In the genomic region with DNA sequence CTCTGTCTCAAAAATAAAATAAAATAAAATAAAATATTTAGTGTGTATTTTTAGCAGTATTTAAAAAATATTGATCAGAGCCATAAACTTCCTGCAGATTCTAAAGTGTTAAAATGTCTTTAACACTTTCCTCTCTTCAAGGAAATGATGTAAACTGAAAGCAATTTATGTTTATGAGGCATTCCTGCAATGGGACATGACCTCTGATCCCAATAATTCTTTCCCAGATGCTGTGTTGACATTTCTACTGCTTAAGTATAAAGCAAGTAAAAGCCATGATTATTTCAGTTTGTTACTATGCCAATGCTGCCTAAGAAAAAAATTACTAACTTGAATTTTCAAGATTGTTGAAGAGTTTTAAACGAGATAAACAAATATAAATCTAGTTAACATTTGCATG, we compare ENCODE assay signal across 13 cellular contexts. TPM values are rescaled to one million over a fixed set of nuclear protein-coding genes. Genes with fewer than 3 reads are reported as not detected.
DNase-seq lines count a peak whose midpoint lies in the region; ATAC-seq and TF ChIP-seq lines count a peak whose summit lies in the region.
"Had no signal": no experiment of that assay in that cellular context is flagged by ENCODE, and none has a peak within 500 bp of the region (broad histone marks: within the 10 kb centered on the region; RNA-seq: fewer than 3 reads in every experiment).

No MANE protein-coding gene starts in this region.

- peaks cover 0 to 4% of the 10 kb centered on the region in 2 experiments; a peak in 1 of 4 replicates for H3K4me1 ChIP-seq in SK-N-SH (ENCODE audit: control insufficient read depth in 1 of 2, insufficient read depth in 2 of 2, low read depth in 1 of 2, low read length in 1 of 2)
- peaks cover 35% of the 10 kb centered on the region for H3K4me1 ChIP-seq in vagina

- POLR2A ChIA-PET in SK-N-SH (lab: Yijun Ruan, JAX): no interaction called here

- H3K27me3 ChIP-seq in SK-N-SH (ENCODE audit: insufficient read depth) (no peaks in the 10 kb centered on the region), vagina (no peaks in the 10 kb centered on the region)

- CTCF ChIA-PET in SK-N-SH (lab: Yijun Ruan, JAX): no interaction called here

- no peak overlapping the region for H2AFZ ChIP-seq in SK-N-SH (ENCODE audit: low read depth)

- no peaks in the 10 kb centered on the region for H3K27me3 Mint-ChIP-seq in stimulated activated naive CD8-positive, alpha-beta T cell treated with anti-CD3 and anti-CD28 coated beads, Interleukin-15, amount 100 ng/mL, for 72 hours
- H3K27me3 Mint-ChIP-seq: activated B cell treated with CpG ODN at 0.5 μM for 24 hours, memory B cell had no signal

- 0 out of 4 replicates have a peak, but pooled peaks of 1 of the 2 experiments have one; percentile 14 for TF ChIP-seq EP300 in SK-N-SH (IDR thresholded peaks at IDR 0.05; ENCODE audit: borderline replicate concordance in 1 of 2, low read depth in 1 of 2, low read length in 1 of 2)

- intact Hi-C loops in vagina (cut with DNase I): no loop called here

- TF ChIP-seq CTCF in SK-N-SH (IDR thresholded peaks at IDR 0.05): no peak
- no peak for TF ChIP-seq CTCF in fibroblast of villous mesenchyme (IDR thresholded peaks at IDR 0.05; ENCODE audit: insufficient read depth, low read depth, low read length)
- no peak for TF ChIP-seq CTCF in vagina (IDR thresholded peaks at IDR 0.05)

- TF ChIP-seq POLR2A in vagina (IDR thresholded peaks at IDR 0.05): no peak

- H3K27ac ChIP-seq in SK-N-SH (ENCODE audit: low read depth in 2 of 2, low read length in 1 of 2) (no peak overlapping the region), vagina (peak overlapping the region; percentile 0)

- no peaks in the 10 kb centered on the region for H4K20me1 ChIP-seq in SK-N-SH (ENCODE audit: insufficient read depth)

- no peak overlapping the region for H3K4me3 Mint-ChIP-seq in stimulated activated naive CD8-positive, alpha-beta T cell treated with anti-CD3 and anti-CD28 coated beads, Interleukin-15, amount 100 ng/mL, for 72 hours

- H3K9me3 Mint-ChIP-seq in stimulated activated naive CD8-positive, alpha-beta T cell treated with anti-CD3 and anti-CD28 coated beads, Interleukin-15, amount 100 ng/mL, for 72 hours: no peaks in the 10 kb centered on the region
- H3K9me3 Mint-ChIP-seq: activated B cell treated with CpG ODN at 0.5 μM for 24 hours, memory B cell had no signal

- H3K4me3 ChIP-seq in SK-N-SH (ENCODE audit: low read depth in 2 of 2, low read length in 1 of 2): no peak overlapping the region
- no peak overlapping the region for H3K4me3 ChIP-seq in fibroblast of villous mesenchyme (ENCODE audit: low read depth, low read length)
- H3K4me3 ChIP-seq in vagina: no peak overlapping the region
- H3K4me3 ChIP-seq: skin epidermis had no signal

- no peak overlapping the region for H3K27ac Mint-ChIP-seq in stimulated activated naive CD8-positive, alpha-beta T cell treated with anti-CD3 and anti-CD28 coated beads, Interleukin-15, amount 100 ng/mL, for 72 hours

- H3K9ac ChIP-seq in SK-N-SH: no peak overlapping the region

- H3K4me1 Mint-ChIP-seq in stimulated activated naive CD8-positive, alpha-beta T cell treated with anti-CD3 and anti-CD28 coated beads, Interleukin-15, amount 100 ng/mL, for 72 hours: peaks cover 25% of the 10 kb centered on the region

- TF ChIP-seq RAD21 in SK-N-SH (IDR thresholded peaks at IDR 0.05; ENCODE audit: low read length): no peak

- H3K9me2 ChIP-seq in SK-N-SH: no peaks in the 10 kb centered on the region

- no peaks in the 10 kb centered on the region for H3K79me2 ChIP-seq in SK-N-SH (ENCODE audit: insufficient read depth)

- 89% methylated on average over 1 of the region's 1 CpG for WGBS in SK-N-SH (ENCODE audit: low lambda C conversion rate)

- peaks cover 12% of the 10 kb centered on the region for H3F3A ChIP-seq in SK-N-SH (replicated peaks; ENCODE audit: insufficient read depth)

- H3K36me3 ChIP-seq in SK-N-SH (replicated peaks in 1 of 2; ENCODE audit: control insufficient read depth in 1 of 2, insufficient read depth in 2 of 2, low read length in 1 of 2) (no peaks in the 10 kb centered on the region), vagina (no peaks in the 10 kb centered on the region)

- H3K9me3 ChIP-seq in SK-N-SH (no peaks in the 10 kb centered on the region), vagina (no peaks in the 10 kb centered on the region)

- ATAC-seq in SK-N-SH treated with all-trans-retinoic acid at 6 μM for 48 hours (no peak), GM21723 (IDR thresholded peaks at IDR 0.05; ENCODE audit: unreplicated experiment) (no peak)
- no peak for ATAC-seq in stimulated activated naive CD8-positive, alpha-beta T cell treated with anti-CD3 and anti-CD28 coated beads, Interleukin-15, amount 100 ng/mL, for 72 hours

- DNase-seq in SK-N-SH: no peak
- peak; percentile 22 for DNase-seq in SW480 (ENCODE audit: low spot score)
- peak; percentile 94 for DNase-seq in fibroblast of villous mesenchyme (ENCODE audit: low read depth)
- no peak for DNase-seq in vagina (ENCODE audit: extremely low spot score in 2 of 2)
- DNase-seq in NCI-H510A (lab: John Stamatoyannopoulos, UW): no peak
- no peak for DNase-seq in stimulated activated naive CD8-positive, alpha-beta T cell treated with anti-CD3 and anti-CD28 coated beads, Interleukin-15, amount 100 ng/mL, for 72 hours
- DNase-seq: activated B cell treated with CpG ODN at 0.5 μM for 24 hours; activated naive CD4-positive, alpha-beta T cell treated with Interleukin-2 at 50 U/mL for 16 hours; NK-92 treated with Interleukin-12 subunit alpha and Interleukin-12 subunit beta, amount 100 ng/mL, for 24 hours had no signal

- no peak overlapping the region for H3K4me2 ChIP-seq in SK-N-SH

TF ChIP-seq in SK-N-SH, 30 proteins besides CTCF, POLR2A, EP300 and RAD21 (continues in another document):
- TF ChIP-seq ELF1 (IDR thresholded peaks at IDR 0.05) (no peak), RFX5 (IDR thresholded peaks at IDR 0.05; ENCODE audit: low read length) (no peak), NRF1 (IDR thresholded peaks at IDR 0.05; ENCODE audit: low read depth, low read length) (no peak), PBX3 (IDR thresholded peaks at IDR 0.05) (peak; percentile 48; the same call in 1 of the 2 replicates)
- TF ChIP-seq, protein P1, sequence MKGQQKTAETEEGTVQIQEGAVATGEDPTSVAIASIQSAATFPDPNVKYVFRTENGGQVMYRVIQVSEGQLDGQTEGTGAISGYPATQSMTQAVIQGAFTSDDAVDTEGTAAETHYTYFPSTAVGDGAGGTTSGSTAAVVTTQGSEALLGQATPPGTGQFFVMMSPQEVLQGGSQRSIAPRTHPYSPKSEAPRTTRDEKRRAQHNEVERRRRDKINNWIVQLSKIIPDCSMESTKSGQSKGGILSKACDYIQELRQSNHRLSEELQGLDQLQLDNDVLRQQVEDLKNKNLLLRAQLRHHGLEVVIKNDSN (IDR thresholded peaks at IDR 0.05; ENCODE audit: borderline replicate concordance, low read depth): no peak

TF ChIP-seq in SK-N-SH treated with all-trans-retinoic acid at 6 μM for 48 hours, 23 proteins besides CTCF, POLR2A, EP300 and RAD21 (continues in another document):
- TF ChIP-seq CSRNP3 (CRISPR knock-in tag; IDR thresholded peaks at IDR 0.05) (no peak), ISL1 (CRISPR knock-in tag; IDR thresholded peaks at IDR 0.05) (no peak), ARNTL (CRISPR knock-in tag; IDR thresholded peaks at IDR 0.05; ENCODE audit: borderline replicate concordance, low read depth) (no peak), ZC3H10 (CRISPR knock-in tag; IDR thresholded peaks at IDR 0.05) (no peak), PPARA (CRISPR knock-in tag; IDR thresholded peaks at IDR 0.05; ENCODE audit: borderline replicate concordance) (no peak), CSDC2 (CRISPR knock-in tag; IDR thresholded peaks at IDR 0.05) (no peak), CREB5 (CRISPR knock-in tag; IDR thresholded peaks at IDR 0.05; ENCODE audit: low read depth) (no peak), ZFP30 (CRISPR knock-in tag; IDR thresholded peaks at IDR 0.05) (no peak), ZNF70 (CRISPR knock-in tag; IDR thresholded peaks at IDR 0.05) (no peak), ZNF8 (CRISPR knock-in tag; IDR thresholded peaks at IDR 0.05) (no peak), BACH2 (CRISPR knock-in tag; IDR thresholded peaks at IDR 0.05; ENCODE audit: borderline replicate concordance) (no peak)

RNA-seq across cellular contexts. Expression of gene COQ2, which starts 29.0 kb away (rescaled TPM):
- polyA plus RNA-seq in SK-N-SH (2012; rRNA removed): 14.8 and 15.6 TPM in 2 replicates
- 16.8 and 20.6 TPM in 2 replicates for polyA plus RNA-seq in SK-N-SH (2012; cell fraction: cytosol; rRNA removed)
- 4.8 and 7.6 TPM in 2 replicates for polyA plus RNA-seq in SK-N-SH (2012; cell fraction: nucleus; rRNA removed)
- total RNA-seq in fibroblast of villous mesenchyme (13.9 and 18.1 TPM in 2 replicates), vagina (4.2 TPM)

Comparison
In these comparisons a context has a peak if more than half of its experiments do, and no peak if none do; other contexts are left out.
1. DNase-seq: peak in SW480 (single experiment) and fibroblast of villous mesenchyme (single experiment); none in SK-N-SH (single experiment), vagina (0 of 2), NCI-H510A (single experiment) and stimulated activated naive CD8-positive, alpha-beta T cell treated with anti-CD3 and anti-CD28 coated beads, Interleukin-15, amount 100 ng/mL, for 72 hours (0 of 2).